Comparison of ENCODE assay signal across 8 cellular contexts in genomic region chr1:44609412-44609767, GRCh38.
A peak's percentile ranks its signal among the peaks of the same experiment; 100 is the strongest.
DNase-seq lines count a peak whose midpoint lies in the region; ATAC-seq and TF ChIP-seq lines count a peak whose summit lies in the region.

No MANE protein-coding gene starts in this region.

- H3K27ac ChIP-seq in GM23248: no peak overlapping the region

- no peak overlapping the region for H3K27ac Mint-ChIP-seq in nephron

- TF ChIP-seq CTCF in nephron (IDR thresholded peaks at IDR 0.05; ENCODE audit: unreplicated experiment in 3 of 3): peak; percentile 41 to 57 (median 53)

- no peaks in the 10 kb centered on the region for H3K27me3 ChIP-seq in GM23248 (replicated peaks; ENCODE audit: insufficient read depth)

- DNase-seq in A172 (ENCODE audit: low spot score) (peak; percentile 43), GM23248 (peak; percentile 70), GDM1 (lab: John Stamatoyannopoulos, UW) (no peak), Kasumi-1 (lab: John Stamatoyannopoulos, UW) (no peak)
- peak; percentile 11 for DNase-seq in effector CD8-positive, alpha-beta T cell (lab: John Stamatoyannopoulos, UW)

- H2AFZ ChIP-seq in GM23248: no peak overlapping the region

- H3K79me2 ChIP-seq in GM23248 (ENCODE audit: insufficient read depth): no peaks in the 10 kb centered on the region

- H3K4me2 ChIP-seq in GM23248 (ENCODE audit: unreplicated experiment): no peak overlapping the region

- WGBS in GM23248 (ENCODE audit: low coverage in 1 of 2, low lambda C conversion rate in 2 of 2, missing lambda C conversion rate in 2 of 2), 2 experiments: 22% methylated on average over 10 of the region's 10 CpGs

- no peaks in the 10 kb centered on the region for H3K36me3 Mint-ChIP-seq in nephron (ENCODE audit: low read depth)

- in situ Hi-C loops in GM23248 (cut with MboI): loop anchor here (5.0 kb wide), 1 partner anchor 43 kb away; no protein-coding TSS in a partner anchor

- no peaks in the 10 kb centered on the region for H3K9me3 Mint-ChIP-seq in nephron

- no peaks in the 10 kb centered on the region for H3K4me1 Mint-ChIP-seq in nephron

- H3K9me2 ChIP-seq in GM23248 (ENCODE audit: insufficient read depth): no peaks in the 10 kb centered on the region

- H3K9me3 ChIP-seq in GM23248 (ENCODE audit: low read depth): no peaks in the 10 kb centered on the region

- H3K4me3 ChIP-seq in GM23248: no peak overlapping the region

- H3K27me3 Mint-ChIP-seq in nephron (ENCODE audit: low read depth): peaks cover 78% of the 10 kb centered on the region

- H3K9ac ChIP-seq in GM23248: no peak overlapping the region

- peak; percentile 91 for ATAC-seq in SK-N-SH treated with all-trans-retinoic acid at 6 μM for 48 hours
- ATAC-seq in GM19452 (IDR thresholded peaks at IDR 0.05; ENCODE audit: unreplicated experiment): no peak

- H4K20me1 ChIP-seq in GM23248 (ENCODE audit: insufficient read depth): no peaks in the 10 kb centered on the region

- no peaks in the 10 kb centered on the region; the same call in 1 of the 2 replicates for H3F3A ChIP-seq in GM23248 (ENCODE audit: insufficient read depth)

- no peak overlapping the region for H3K4me3 Mint-ChIP-seq in nephron

- peaks cover 9% of the 10 kb centered on the region for H3K4me1 ChIP-seq in GM23248 (ENCODE audit: insufficient read depth)

- no peaks in the 10 kb centered on the region for H3K36me3 ChIP-seq in GM23248 (ENCODE audit: low read depth)

TF ChIP-seq in SK-N-SH treated with all-trans-retinoic acid at 6 μM for 48 hours, 23 proteins besides CTCF, POLR2A, EP300 and RAD21:
- no peak for TF ChIP-seq RARB (CRISPR knock-in tag; IDR thresholded peaks at IDR 0.05)
- no peak for TF ChIP-seq TSHZ2 (CRISPR knock-in tag; IDR thresholded peaks at IDR 0.05)
- no peak for TF ChIP-seq TCF4 (CRISPR knock-in tag; IDR thresholded peaks at IDR 0.05; ENCODE audit: borderline replicate concordance)
- no peak for TF ChIP-seq ZFP3 (CRISPR knock-in tag; IDR thresholded peaks at IDR 0.05)
- TF ChIP-seq, protein P1, sequence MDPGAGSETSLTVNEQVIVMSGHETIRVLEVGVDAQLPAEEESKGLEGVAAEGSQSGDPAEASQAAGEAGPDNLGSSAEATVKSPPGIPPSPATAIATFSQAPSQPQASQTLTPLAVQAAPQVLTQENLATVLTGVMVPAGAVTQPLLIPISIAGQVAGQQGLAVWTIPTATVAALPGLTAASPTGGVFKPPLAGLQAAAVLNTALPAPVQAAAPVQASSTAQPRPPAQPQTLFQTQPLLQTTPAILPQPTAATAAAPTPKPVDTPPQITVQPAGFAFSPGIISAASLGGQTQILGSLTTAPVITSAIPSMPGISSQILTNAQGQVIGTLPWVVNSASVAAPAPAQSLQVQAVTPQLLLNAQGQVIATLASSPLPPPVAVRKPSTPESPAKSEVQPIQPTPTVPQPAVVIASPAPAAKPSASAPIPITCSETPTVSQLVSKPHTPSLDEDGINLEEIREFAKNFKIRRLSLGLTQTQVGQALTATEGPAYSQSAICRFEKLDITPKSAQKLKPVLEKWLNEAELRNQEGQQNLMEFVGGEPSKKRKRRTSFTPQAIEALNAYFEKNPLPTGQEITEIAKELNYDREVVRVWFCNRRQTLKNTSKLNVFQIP (CRISPR knock-in tag; IDR thresholded peaks at IDR 0.05; ENCODE audit: borderline replicate concordance, low read depth): no peak
- TF ChIP-seq, protein P2, sequence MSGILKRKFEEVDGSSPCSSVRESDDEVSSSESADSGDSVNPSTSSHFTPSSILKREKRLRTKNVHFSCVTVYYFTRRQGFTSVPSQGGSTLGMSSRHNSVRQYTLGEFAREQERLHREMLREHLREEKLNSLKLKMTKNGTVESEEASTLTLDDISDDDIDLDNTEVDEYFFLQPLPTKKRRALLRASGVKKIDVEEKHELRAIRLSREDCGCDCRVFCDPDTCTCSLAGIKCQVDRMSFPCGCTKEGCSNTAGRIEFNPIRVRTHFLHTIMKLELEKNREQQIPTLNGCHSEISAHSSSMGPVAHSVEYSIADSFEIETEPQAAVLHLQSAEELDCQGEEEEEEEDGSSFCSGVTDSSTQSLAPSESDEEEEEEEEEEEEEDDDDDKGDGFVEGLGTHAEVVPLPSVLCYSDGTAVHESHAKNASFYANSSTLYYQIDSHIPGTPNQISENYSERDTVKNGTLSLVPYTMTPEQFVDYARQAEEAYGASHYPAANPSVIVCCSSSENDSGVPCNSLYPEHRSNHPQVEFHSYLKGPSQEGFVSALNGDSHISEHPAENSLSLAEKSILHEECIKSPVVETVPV (CRISPR knock-in tag; IDR thresholded peaks at IDR 0.05): no peak

Comparison
In these comparisons a context has a peak if more than half of its experiments do, and no peak if none do; other contexts are left out.
1. DNase-seq: peak in A172 (single experiment), GM23248 (single experiment) and effector CD8-positive, alpha-beta T cell (single experiment); none in GDM1 (single experiment) and Kasumi-1 (0 of 2).